20 cellular contexts compared by ENCODE assay signal in genomic region chr6:4950849-4951533, GRCh38. TPM values are rescaled to one million over a fixed set of nuclear protein-coding genes. Genes with fewer than 3 reads are reported as not detected.
DNase-seq lines count a peak whose midpoint lies in the region; ATAC-seq, FAIRE-seq and TF ChIP-seq lines count a peak whose summit lies in the region.
"Had no signal": no experiment of that assay in that cellular context is flagged by ENCODE, and none has a peak within 500 bp of the region (broad histone marks: within the 10 kb centered on the region; RNA-seq: fewer than 3 reads in every experiment).

No MANE protein-coding gene starts in this region.

- no peaks in the 10 kb centered on the region for H3K9me3 Mint-ChIP-seq in WTC11
- H3K9me3 Mint-ChIP-seq: CD4-positive, CD25-positive, alpha-beta regulatory T cell; HFFc6 had no signal

- TF ChIP-seq EP300 in A549 (IDR thresholded peaks at IDR 0.05), result no peak

- no peak for TF ChIP-seq RAD21 in A549 (conservative IDR thresholded peaks at IDR 0.05 in 1 of 2, IDR thresholded peaks at IDR 0.05 in 1 of 2)

- peaks cover 47% of the 10 kb centered on the region for H3K36me3 Mint-ChIP-seq in WTC11

- H3K27ac ChIP-seq in A549, result no peak overlapping the region
- H3K27ac ChIP-seq in HEK293 (ENCODE audit: extremely low read depth, low read depth, low read length), result no peak overlapping the region
- H3K27ac ChIP-seq: GM23248 had no signal

- FAIRE-seq in A549 (lab: Jason Lieb, UNC), result no peak

- H3K9me3 ChIP-seq in A549, result no peaks in the 10 kb centered on the region
- no peaks in the 10 kb centered on the region for H3K9me3 ChIP-seq in HEK293 (ENCODE audit: control insufficient read depth, insufficient read depth, low read depth, low read length)

- H3K4me3 Mint-ChIP-seq in WTC11, result no peak overlapping the region
- H3K4me3 Mint-ChIP-seq: CD4-positive, CD25-positive, alpha-beta regulatory T cell; HFFc6 had no signal

- peak overlapping the region; percentile 60 for H3K27ac Mint-ChIP-seq in WTC11
- H3K27ac Mint-ChIP-seq: CD4-positive, CD25-positive, alpha-beta regulatory T cell; HFFc6 had no signal

- DNase-seq in A549 (ENCODE audit: low read depth in 1 of 2, low spot score in 1 of 2), result peak; percentile 13 to 33
- no peak for DNase-seq in WTC11 (ENCODE audit: low spot score)
- DNase-seq in iPS-NIHi7 (ENCODE audit: extremely low spot score), result peak; percentile 33
- no peak for DNase-seq in NCI-H82 treated with DMSO at 0.1 percent for 48 hours (lab: John Stamatoyannopoulos, UW; ENCODE audit: unreplicated experiment)
- no peak for DNase-seq in SW480 (ENCODE audit: low spot score)
- DNase-seq in occipital lobe (lab: John Stamatoyannopoulos, UW), result no peak
- DNase-seq: ACHN; CD4-positive, CD25-positive, alpha-beta regulatory T cell; DND-41; GF-D8; GM23248; HFFc6; NCI-H1092; NCI-H1694; NCI-H2107; NCI-H748 treated with DMSO at 0.1 percent for 48 hours; SHP77 had no signal

- ATAC-seq in A549 (peak; percentile 61 to 67; a peak in 4 of 6 replicates), WTC11 (no peak), GM19395 (IDR thresholded peaks at IDR 0.05; ENCODE audit: unreplicated experiment) (no peak)
- ATAC-seq: Panc1 had no signal

- CTCF ChIA-PET in A549 (lab: Yijun Ruan, JAX), result interaction anchor here (0.6 to 1.9 kb wide), 3 partner anchors 9 to 761 kb away, joined by 3 to 5 read pairs (median 3); no protein-coding TSS in a partner anchor
- CTCF ChIA-PET in HEK293 (lab: Yijun Ruan, JAX), result interaction anchor here (1.0 kb wide), 1 partner anchor 14 kb away, joined by 6 read pairs; no protein-coding TSS in a partner anchor
- CTCF ChIA-PET in WTC11 (lab: Charles Lee), result interaction anchor here (1.8 kb wide), 1 partner anchor 80 kb away, joined by 5 read pairs; no protein-coding TSS in a partner anchor

- H3K4me1 Mint-ChIP-seq in WTC11, result peaks cover 40% of the 10 kb centered on the region
- H3K4me1 Mint-ChIP-seq: CD4-positive, CD25-positive, alpha-beta regulatory T cell had no signal

- TF ChIP-seq CTCF in A549 (IDR thresholded peaks at IDR 0.05) (no peak), HEK293 (tag by site-specific recombination; IDR thresholded peaks at IDR 0.05) (no peak), WTC11 (IDR thresholded peaks at IDR 0.05) (no peak)

- H3K4me2 ChIP-seq in A549, result no peak overlapping the region

- TF ChIP-seq POLR2A in A549 (IDR thresholded peaks at IDR 0.05; ENCODE audit: low read length), result no peak

- H3K27me3 Mint-ChIP-seq in WTC11 (ENCODE audit: low read depth), result no peaks in the 10 kb centered on the region
- H3K27me3 Mint-ChIP-seq: CD4-positive, CD25-positive, alpha-beta regulatory T cell had no signal

- peaks cover 8 to 27% of the 10 kb centered on the region in 2 experiments for H3K36me3 ChIP-seq in HEK293 (ENCODE audit: control insufficient read depth in 2 of 2, insufficient read depth in 1 of 2, low read length in 2 of 2)

- H3K4me1 ChIP-seq in A549, result no peaks in the 10 kb centered on the region
- no peaks in the 10 kb centered on the region for H3K4me1 ChIP-seq in HEK293 (ENCODE audit: control insufficient read depth, insufficient read depth, low read length)

- H3K4me3 ChIP-seq in A549 (no peak overlapping the region), HEK293 (ENCODE audit: low read depth, low read length) (no peak overlapping the region)
- H3K4me3 ChIP-seq: GM23248 had no signal

- WGBS in A549 (ENCODE audit: missing lambda C conversion rate), result 66% methylated on average over 13 of the region's 14 CpGs

- POLR2A ChIA-PET in A549 (lab: Yijun Ruan, JAX) (no interaction called here), HEK293 (lab: Yijun Ruan, JAX) (interaction anchor here (0.7 kb wide), 1 partner anchor 52 kb away, joined by 3 read pairs; the partner anchor contains the start of gene RPP40), WTC11 (lab: Charles Lee) (interaction anchor here (0.6 kb wide), 1 partner anchor 159 kb away, joined by 6 read pairs; no protein-coding TSS in a partner anchor)

TF ChIP-seq in A549, 52 proteins besides CTCF, POLR2A, EP300 and RAD21 (continues in another document):
- TF ChIP-seq RNF2 (IDR thresholded peaks at IDR 0.05; ENCODE audit: borderline replicate concordance, low read depth), result no peak
- TF ChIP-seq PHF8 (IDR thresholded peaks at IDR 0.05; ENCODE audit: borderline replicate concordance, low read depth), result no peak
- no peak for TF ChIP-seq TFCP2L1 (CRISPR knock-in tag; IDR thresholded peaks at IDR 0.05)
- no peak for TF ChIP-seq NFE2L2 (conservative IDR thresholded peaks at IDR 0.05; ENCODE audit: low read length)
- TF ChIP-seq ELK1 (IDR thresholded peaks at IDR 0.05; ENCODE audit: low read depth, low read length), result no peak
- TF ChIP-seq MAX (IDR thresholded peaks at IDR 0.05), result peak; percentile 82
- no peak for TF ChIP-seq BHLHE40 (IDR thresholded peaks at IDR 0.05; ENCODE audit: low read depth, low read length)
- TF ChIP-seq GATA3 (IDR thresholded peaks at IDR 0.05; ENCODE audit: borderline replicate concordance), result no peak
- TF ChIP-seq POLR2AphosphoS2 (conservative IDR thresholded peaks at IDR 0.05; ENCODE audit: low read length), result no peak

TF ChIP-seq in HEK293, 187 proteins besides CTCF, POLR2A, EP300 and RAD21:
- TF ChIP-seq ZNF596 (tag by site-specific recombination; IDR thresholded peaks at IDR 0.05) (no peak), ZNF791 (tag by site-specific recombination; IDR thresholded peaks at IDR 0.05) (no peak), ZEB2 (tag by site-specific recombination; IDR thresholded peaks at IDR 0.05) (no peak), EGR2 (tag by site-specific recombination; IDR thresholded peaks at IDR 0.05; ENCODE audit: low read depth) (0 out of 2 replicates have a peak, but pooled peaks have one; percentile 28)

TF ChIP-seq in WTC11, 78 proteins besides CTCF, POLR2A, EP300 and RAD21 (continues in another document):
- TF ChIP-seq KAT7 (CRISPR knock-in tag; IDR thresholded peaks at IDR 0.05; ENCODE audit: borderline replicate concordance), result no peak
- no peak for TF ChIP-seq ZNF121 (CRISPR knock-in tag; IDR thresholded peaks at IDR 0.05)
- no peak for TF ChIP-seq SMAD4 (CRISPR knock-in tag; IDR thresholded peaks at IDR 0.05)
- TF ChIP-seq SP1 (CRISPR knock-in tag; conservative IDR thresholded peaks at IDR 0.05), result no peak
- TF ChIP-seq ZNF219 (CRISPR knock-in tag; IDR thresholded peaks at IDR 0.05; ENCODE audit: borderline replicate concordance), result no peak
- TF ChIP-seq ZNF396 (CRISPR knock-in tag; IDR thresholded peaks at IDR 0.05; ENCODE audit: borderline replicate concordance), result no peak
- TF ChIP-seq NR1H2 (CRISPR knock-in tag; IDR thresholded peaks at IDR 0.05), result no peak
- no peak for TF ChIP-seq CBFB (CRISPR knock-in tag; IDR thresholded peaks at IDR 0.05; ENCODE audit: low read depth)
- TF ChIP-seq ARID4B (CRISPR knock-in tag; IDR thresholded peaks at IDR 0.05; ENCODE audit: borderline replicate concordance), result no peak
- TF ChIP-seq ZNF138 (CRISPR knock-in tag; conservative IDR thresholded peaks at IDR 0.05), result no peak
- no peak for TF ChIP-seq SMAD3 (CRISPR knock-in tag; IDR thresholded peaks at IDR 0.05; ENCODE audit: borderline replicate concordance)
- TF ChIP-seq CREB1 (CRISPR knock-in tag; IDR thresholded peaks at IDR 0.05), result no peak

RNA-seq across cellular contexts. Expression of gene RPP40, which starts 52.8 kb away (rescaled TPM):
- 15.8 and 17.8 TPM in 2 replicates for polyA plus RNA-seq in A549 (2011; rRNA removed)
- 8.8 and 10.4 TPM in 2 replicates for polyA plus RNA-seq in A549 (2012; cell fraction: cytosol; rRNA removed)
- polyA plus RNA-seq in A549 (2012; cell fraction: nucleus; rRNA removed), result 5.7 and 7.0 TPM in 2 replicates
- 33.9 to 39.1 TPM (median 35.0 TPM) in 3 replicates for polyA plus RNA-seq in A549 (2017; fragmentation: RNase III; extraction: RNeasy Plus Mini Kit Qiagen cat#74134 plus additional on column Dnase treatment)
- 5.5 and 5.8 TPM in 2 replicates for polyA minus RNA-seq in A549 (2011; rRNA and poly(A)+ RNA removed)
- 10.1 to 12.2 TPM (median 10.9 TPM) in 3 replicates for total RNA-seq in WTC11 (2021)
- total RNA-seq in occipital lobe, result 14.0 TPM

Comparison
In these comparisons a context has a peak if more than half of its experiments do, and no peak if none do; other contexts are left out.
1. ATAC-seq: peak in A549 (2 of 2); none in WTC11 (single experiment) and GM19395 (single experiment).
2. DNase-seq: peak in A549 (2 of 2) and iPS-NIHi7 (single experiment); none in WTC11 (single experiment), NCI-H82 treated with DMSO at 0.1 percent for 48 hours (single experiment), SW480 (single experiment) and occipital lobe (single experiment).